Comparison of ENCODE assay signal across 19 cellular contexts in genomic region chr10:63058236-63058635, GRCh38.
"Had no signal": no experiment of that assay in that cellular context is flagged by ENCODE, and none has a peak within 500 bp of the region (broad histone marks: within the 10 kb centered on the region; RNA-seq: fewer than 3 reads in every experiment).

No MANE protein-coding gene starts in this region.

- H3K4me3 Mint-ChIP-seq: endodermal cell; naive thymus-derived CD8-positive, alpha-beta T cell; stimulated activated naive B cell treated with anti-CD40 and anti-IgM and Interleukin-4, amounts not matched to agents 10 μg/mL and 1 μg/mL and 100 μg/mL, for 72 hours; stimulated activated naive CD8-positive, alpha-beta T cell treated with anti-CD3 and anti-CD28 coated beads, Interleukin-15, amount 100 ng/mL, for 72 hours had no signal

- ATAC-seq: heart left ventricle; left colon; left ventricle myocardium superior; mucosa of descending colon; naive thymus-derived CD8-positive, alpha-beta T cell; stimulated activated naive B cell treated with anti-CD40 and anti-IgM and Interleukin-4, amounts not matched to agents 10 μg/mL and 1 μg/mL and 100 μg/mL, for 72 hours; stimulated activated naive CD8-positive, alpha-beta T cell treated with anti-CD3 and anti-CD28 coated beads, Interleukin-15, amount 100 ng/mL, for 72 hours had no signal

- H3K36me3 Mint-ChIP-seq: naive thymus-derived CD8-positive, alpha-beta T cell; stimulated activated naive B cell treated with anti-CD40 and anti-IgM and Interleukin-4, amounts not matched to agents 10 μg/mL and 1 μg/mL and 100 μg/mL, for 72 hours had no signal

- H3K9me3 Mint-ChIP-seq: endodermal cell; naive thymus-derived CD8-positive, alpha-beta T cell; stimulated activated naive CD8-positive, alpha-beta T cell treated with anti-CD3 and anti-CD28 coated beads, Interleukin-15, amount 100 ng/mL, for 72 hours had no signal

- H3K27ac ChIP-seq: coronary artery, heart left ventricle, right atrium auricular region, sigmoid colon, skin epidermis, thoracic aorta, transverse colon had no signal

- H3K36me3 ChIP-seq: heart left ventricle, right atrium auricular region, sigmoid colon, thoracic aorta, transverse colon had no signal

- H3K4me1 Mint-ChIP-seq: naive thymus-derived CD8-positive, alpha-beta T cell; stimulated activated naive B cell treated with anti-CD40 and anti-IgM and Interleukin-4, amounts not matched to agents 10 μg/mL and 1 μg/mL and 100 μg/mL, for 72 hours; stimulated activated naive CD8-positive, alpha-beta T cell treated with anti-CD3 and anti-CD28 coated beads, Interleukin-15, amount 100 ng/mL, for 72 hours had no signal

- H3K27ac Mint-ChIP-seq: endodermal cell; naive thymus-derived CD8-positive, alpha-beta T cell; stimulated activated naive B cell treated with anti-CD40 and anti-IgM and Interleukin-4, amounts not matched to agents 10 μg/mL and 1 μg/mL and 100 μg/mL, for 72 hours had no signal

- H3K4me3 ChIP-seq: coronary artery, heart left ventricle, lung, mucosa of descending colon, right atrium auricular region, sigmoid colon, skin epidermis, thoracic aorta, transverse colon had no signal

- H3K4me1 ChIP-seq: heart left ventricle, right atrium auricular region, sigmoid colon, transverse colon had no signal

- H3K27me3 ChIP-seq: right atrium auricular region, sigmoid colon, transverse colon had no signal

- H3K9me3 ChIP-seq: heart left ventricle, mucosa of descending colon, right atrium auricular region, sigmoid colon, thoracic aorta, transverse colon had no signal

- DNase-seq: effector CD4-positive, alpha-beta T cell; heart left ventricle; hippocampal formation; left colon; left ventricle myocardium superior; mucosa of descending colon; naive thymus-derived CD8-positive, alpha-beta T cell; sigmoid colon; stimulated activated CD4-positive, alpha-beta T cell treated with anti-CD3 and anti-CD28 coated beads, Interleukin-2, amount 100 ng/mL, for 24 hours; stimulated activated CD4-positive, alpha-beta T cell treated with anti-CD3 and anti-CD28 coated beads, Interleukin-4, amount 100 ng/mL, for 4 hours; stimulated activated naive B cell treated with anti-CD40 and anti-IgM and Interleukin-4, amounts not matched to agents 10 μg/mL and 1 μg/mL and 100 μg/mL, for 72 hours; stimulated activated naive CD8-positive, alpha-beta T cell treated with anti-CD3 and anti-CD28 coated beads, Interleukin-15, amount 100 ng/mL, for 72 hours; transverse colon had no signal
